ENCODE assay signal across 8 cellular contexts in genomic region chr3:102224171-102224570, GRCh38.
DNase-seq lines count a peak whose midpoint lies in the region; ATAC-seq, FAIRE-seq and TF ChIP-seq lines count a peak whose summit lies in the region.

No MANE protein-coding gene starts in this region.

- intact Hi-C loops in kidney (cut with DNase I), result loop anchor here (5.0 kb wide), 1 partner anchor 407 kb away; no protein-coding TSS in a partner anchor
- intact Hi-C loops in activated T-helper 2 cell treated with anti-CD3 and anti-CD28 coated beads, Interferon-gamma antibody, Interleukin-2, Interleukin-4, amounts not matched to agents 10 μg/mL and 5 μg/mL and 100 μg/mL, durations not matched to agents 14 hours and 24 hours and 36 hours (cut with micrococcal nuclease), result loop anchor here (1.0 to 10.0 kb wide), 5 partner anchors 63 to 499 kb away; partner anchors contain the start of gene CEP97

- POLR2A ChIA-PET in BJ (lab: Charles Lee), result no interaction called here

- no peaks in the 10 kb centered on the region for H3K4me1 ChIP-seq in kidney (ENCODE audit: control insufficient read depth in 1 of 2, insufficient read depth in 1 of 2, low read depth in 1 of 2, low read length in 2 of 2)

- H3K27me3 Mint-ChIP-seq in activated T-helper 2 cell treated with anti-CD3 and anti-CD28 coated beads, Interferon-gamma antibody, Interleukin-2, Interleukin-4, amounts not matched to agents 10 μg/mL and 5 μg/mL and 100 μg/mL, durations not matched to agents 14 hours and 24 hours and 36 hours (ENCODE audit: low read depth), result peaks cover 16% of the 10 kb centered on the region

- H3K4me1 Mint-ChIP-seq in activated T-helper 2 cell treated with anti-CD3 and anti-CD28 coated beads, Interferon-gamma antibody, Interleukin-2, Interleukin-4, amounts not matched to agents 10 μg/mL and 5 μg/mL and 100 μg/mL, durations not matched to agents 14 hours and 24 hours and 36 hours (ENCODE audit: low read depth), result peaks cover 39% of the 10 kb centered on the region

- TF ChIP-seq CTCF in BJ (IDR thresholded peaks at IDR 0.05; ENCODE audit: insufficient read depth, low read depth, low read length), result peak; percentile 44
- peak; percentile 35 for TF ChIP-seq CTCF in kidney (IDR thresholded peaks at IDR 0.05; ENCODE audit: borderline replicate concordance, extremely low read depth, insufficient read depth)

- FAIRE-seq in kidney (lab: Jason Lieb, UNC), result no peak

- H3K4me3 Mint-ChIP-seq in activated T-helper 2 cell treated with anti-CD3 and anti-CD28 coated beads, Interferon-gamma antibody, Interleukin-2, Interleukin-4, amounts not matched to agents 10 μg/mL and 5 μg/mL and 100 μg/mL, durations not matched to agents 14 hours and 24 hours and 36 hours (ENCODE audit: low read depth), result no peak overlapping the region

- H3K9ac ChIP-seq in kidney (ENCODE audit: low read length in 2 of 2), result no peak overlapping the region

- no peaks in the 10 kb centered on the region for H3K36me3 Mint-ChIP-seq in activated T-helper 2 cell treated with anti-CD3 and anti-CD28 coated beads, Interferon-gamma antibody, Interleukin-2, Interleukin-4, amounts not matched to agents 10 μg/mL and 5 μg/mL and 100 μg/mL, durations not matched to agents 14 hours and 24 hours and 36 hours (ENCODE audit: low read depth)

- no peak overlapping the region for H3K4me3 ChIP-seq in BJ (ENCODE audit: low read depth, low read length)
- H3K4me3 ChIP-seq in kidney (ENCODE audit: low read length in 2 of 2), result no peak overlapping the region

- H3K9me3 Mint-ChIP-seq in activated T-helper 2 cell treated with anti-CD3 and anti-CD28 coated beads, Interferon-gamma antibody, Interleukin-2, Interleukin-4, amounts not matched to agents 10 μg/mL and 5 μg/mL and 100 μg/mL, durations not matched to agents 14 hours and 24 hours and 36 hours, result peaks cover 5% of the 10 kb centered on the region

- H3K27ac ChIP-seq in kidney (ENCODE audit: low read depth in 2 of 2, low read length in 2 of 2), result no peak overlapping the region

- DNase-seq in BJ (ENCODE audit: low read depth) (no peak), SW480 (ENCODE audit: low spot score) (peak; percentile 13), kidney (no peak), T1000 (lab: John Stamatoyannopoulos, UW) (no peak), COR-L47 (lab: John Stamatoyannopoulos, UW) (no peak), GOT3 (lab: John Stamatoyannopoulos, UW) (no peak)
- DNase-seq in activated T-helper 2 cell treated with anti-CD3 and anti-CD28 coated beads, Interferon-gamma antibody, Interleukin-2, Interleukin-4, amounts not matched to agents 10 μg/mL and 5 μg/mL and 100 μg/mL, durations not matched to agents 14 hours and 24 hours and 36 hours (ENCODE audit: low spot score), result no peak

- no peaks in the 10 kb centered on the region for H3K36me3 ChIP-seq in BJ (ENCODE audit: control insufficient read depth, insufficient read depth, low read length)
- H3K36me3 ChIP-seq in kidney (ENCODE audit: control insufficient read depth in 1 of 2, insufficient read depth in 2 of 2, low read length in 2 of 2), result no peaks in the 10 kb centered on the region

- no peak overlapping the region for H3K27ac Mint-ChIP-seq in activated T-helper 2 cell treated with anti-CD3 and anti-CD28 coated beads, Interferon-gamma antibody, Interleukin-2, Interleukin-4, amounts not matched to agents 10 μg/mL and 5 μg/mL and 100 μg/mL, durations not matched to agents 14 hours and 24 hours and 36 hours

- no peaks in the 10 kb centered on the region for H3K27me3 ChIP-seq in BJ (ENCODE audit: control insufficient read depth, insufficient read depth, low read length)

- ATAC-seq in GM21447 (IDR thresholded peaks at IDR 0.05; ENCODE audit: unreplicated experiment), result peak; percentile 48

- CTCF ChIA-PET in BJ (lab: Yijun Ruan, JAX), result interaction anchor here (0.7 to 6.5 kb wide), 21 partner anchors 16 to 429 kb away, joined by 3 to 208 read pairs (median 6); no protein-coding TSS in a partner anchor

- no peaks in the 10 kb centered on the region for H3K9me3 ChIP-seq in kidney (ENCODE audit: control insufficient read depth in 1 of 2, low read length in 2 of 2)
